In the genomic region with DNA sequence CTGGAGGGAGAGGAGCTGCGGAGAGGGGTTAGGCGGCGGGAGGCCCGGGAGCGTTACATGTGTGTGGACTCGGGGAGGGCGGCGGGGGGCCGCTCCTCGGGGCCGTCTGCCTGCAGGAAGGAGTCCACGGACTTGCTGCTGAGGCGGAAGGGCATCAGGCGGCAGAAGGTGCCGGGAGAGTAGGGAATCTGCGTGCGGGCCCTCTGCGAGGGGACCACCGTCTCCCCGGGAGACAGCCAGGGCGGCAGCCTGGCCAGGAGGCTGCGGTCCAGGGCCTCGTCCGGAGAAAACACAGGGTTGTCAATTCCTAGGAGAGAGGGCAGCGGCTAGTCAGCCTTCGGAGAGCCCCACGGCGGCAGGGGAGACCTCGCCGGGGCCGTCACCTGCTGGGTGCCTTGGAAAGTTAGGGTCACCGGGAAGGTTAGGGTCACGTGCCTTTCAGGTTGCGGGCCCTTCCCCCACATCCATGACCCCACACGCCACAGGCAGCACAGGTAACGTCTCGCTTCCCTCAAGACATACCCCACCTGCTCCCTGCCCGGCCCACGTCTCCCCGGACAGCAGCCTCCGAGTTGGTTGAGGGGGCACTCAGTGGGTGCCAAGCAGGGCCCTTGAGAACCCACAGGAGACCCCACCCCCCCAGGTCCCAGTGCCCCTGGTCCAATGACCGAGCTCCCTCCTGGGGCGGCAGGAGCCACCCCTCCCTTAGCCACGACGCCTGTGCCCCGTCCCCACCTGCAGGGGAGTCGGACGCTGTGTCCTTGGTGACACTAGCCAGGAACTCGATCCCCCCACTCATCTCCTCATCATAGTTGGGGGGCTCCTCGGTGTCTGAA, we compare ENCODE assay signal across 8 cellular contexts. TPM values are rescaled to one million over a fixed set of nuclear protein-coding genes. Genes with fewer than 3 reads are reported as not detected.
DNase-seq lines count a peak whose midpoint lies in the region; ATAC-seq lines count a peak whose summit lies in the region.

No MANE protein-coding gene starts in this region.

- H3K36me3 Mint-ChIP-seq in activated T-cell treated with anti-CD3 and anti-CD28 coated beads, Interleukin-2, amount 50 U/mL, for 72 hours (ENCODE audit: insufficient read depth in 2 of 2): peaks cover 2 to 8% of the 10 kb centered on the region in 2 donors
- peaks cover 67 to 73% of the 10 kb centered on the region in 2 donors for H3K36me3 Mint-ChIP-seq in stimulated activated naive B cell treated with anti-CD40 and anti-IgM and Interleukin-4, amounts not matched to agents 10 μg/mL and 1 μg/mL and 100 μg/mL, for 72 hours

- no peaks in the 10 kb centered on the region for H3K36me3 ChIP-seq in iPS DF 6.9 (ENCODE audit: control insufficient read depth, insufficient read depth, low read length)

- H3K4me1 ChIP-seq in iPS DF 6.9 (ENCODE audit: control insufficient read depth, insufficient read depth, low read length): peaks cover 1% of the 10 kb centered on the region; the same call in 1 of the 2 replicates

- peak overlapping the region; percentile 31; the same call in 1 of the 2 replicates for H3K4me3 ChIP-seq in iPS DF 6.9 (ENCODE audit: low read length)

- H3K27ac Mint-ChIP-seq in activated T-cell treated with anti-CD3 and anti-CD28 coated beads, Interleukin-2, amount 50 U/mL, for 72 hours: no peak overlapping the region
- H3K27ac Mint-ChIP-seq in stimulated activated naive B cell treated with anti-CD40 and anti-IgM and Interleukin-4, amounts not matched to agents 10 μg/mL and 1 μg/mL and 100 μg/mL, for 72 hours: peak overlapping the region; percentile 89

- H3K4me1 Mint-ChIP-seq in activated T-cell treated with anti-CD3 and anti-CD28 coated beads, Interleukin-2, amount 50 U/mL, for 72 hours (ENCODE audit: low read depth): peaks cover 20% of the 10 kb centered on the region
- peaks cover 40 to 73% of the 10 kb centered on the region in 2 donors for H3K4me1 Mint-ChIP-seq in stimulated activated naive B cell treated with anti-CD40 and anti-IgM and Interleukin-4, amounts not matched to agents 10 μg/mL and 1 μg/mL and 100 μg/mL, for 72 hours

- no peaks in the 10 kb centered on the region for H3K27me3 Mint-ChIP-seq in activated T-cell treated with anti-CD3 and anti-CD28 coated beads, Interleukin-2, amount 50 U/mL, for 72 hours (ENCODE audit: low read depth)
- H3K27me3 Mint-ChIP-seq in stimulated activated naive B cell treated with anti-CD40 and anti-IgM and Interleukin-4, amounts not matched to agents 10 μg/mL and 1 μg/mL and 100 μg/mL, for 72 hours: peaks cover 18 to 58% of the 10 kb centered on the region in 2 donors

- H3K4me3 Mint-ChIP-seq in activated T-cell treated with anti-CD3 and anti-CD28 coated beads, Interleukin-2, amount 50 U/mL, for 72 hours: peak overlapping the region; percentile 84 to 85
- peak overlapping the region; percentile 87 to 90 for H3K4me3 Mint-ChIP-seq in stimulated activated naive B cell treated with anti-CD40 and anti-IgM and Interleukin-4, amounts not matched to agents 10 μg/mL and 1 μg/mL and 100 μg/mL, for 72 hours

- no CpG with 5 or more reads among the region's 50 CpGs for WGBS in iPS DF 6.9 (ENCODE audit: insufficient coverage, insufficient read length)

- H3K9me3 ChIP-seq in iPS DF 6.9 (ENCODE audit: control insufficient read depth, insufficient read depth, low read length): no peaks in the 10 kb centered on the region

- ATAC-seq in activated T-cell treated with anti-CD3 and anti-CD28 coated beads, Interleukin-2, amount 50 U/mL, for 72 hours (replicated peaks in 1 of 2): no peak
- no peak for ATAC-seq in stimulated activated naive B cell treated with anti-CD40 and anti-IgM and Interleukin-4, amounts not matched to agents 10 μg/mL and 1 μg/mL and 100 μg/mL, for 72 hours (replicated peaks)

- peak; percentile 16 for DNase-seq in activated CD8-positive, alpha-beta memory T cell treated with anti-CD3 and anti-CD28 coated beads, Interleukin-2, amount 50 U/mL, for 4 hours
- no peak for DNase-seq in activated CD8-positive, alpha-beta memory T cell treated with anti-CD3 and anti-CD28 coated beads, Interleukin-2, amount 50 U/mL, for 48 hours
- DNase-seq in activated T-cell treated with anti-CD3 and anti-CD28 coated beads, Interleukin-2, amount 50 U/mL, for 72 hours: no peak
- DNase-seq in iPS DF 6.9 (ENCODE audit: low read depth, low spot score) (no peak), iPS-NIHi7 (ENCODE audit: extremely low spot score) (no peak), NCI-H2171 treated with DMSO at 0.1 percent for 48 hours (lab: John Stamatoyannopoulos, UW) (no peak), islet precursor cell (no peak)
- DNase-seq in stimulated activated naive B cell treated with anti-CD40 and anti-IgM and Interleukin-4, amounts not matched to agents 10 μg/mL and 1 μg/mL and 100 μg/mL, for 72 hours: no peak

- H3K27me3 ChIP-seq in iPS DF 6.9 (ENCODE audit: control insufficient read depth, insufficient read depth, low read length): peaks cover 37% of the 10 kb centered on the region

- H3K9me3 Mint-ChIP-seq in activated T-cell treated with anti-CD3 and anti-CD28 coated beads, Interleukin-2, amount 50 U/mL, for 72 hours: no peaks in the 10 kb centered on the region
- no peaks in the 10 kb centered on the region for H3K9me3 Mint-ChIP-seq in stimulated activated naive B cell treated with anti-CD40 and anti-IgM and Interleukin-4, amounts not matched to agents 10 μg/mL and 1 μg/mL and 100 μg/mL, for 72 hours

- no peak overlapping the region for H3K27ac ChIP-seq in iPS DF 6.9 (ENCODE audit: low read length)

RNA-seq across cellular contexts. Expression of gene EXOC3, which starts 32.1 kb away (rescaled TPM):
- 10 to 100 TPM; 60.1 to 78.2 TPM for total RNA-seq in activated T-cell treated with anti-CD3 and anti-CD28 coated beads, Interleukin-2, amount 50 U/mL, for 72 hours

RNA-seq across cellular contexts. Expression of gene SLC9A3, which starts 49.2 kb away (rescaled TPM):
- total RNA-seq in activated T-cell treated with anti-CD3 and anti-CD28 coated beads, Interleukin-2, amount 50 U/mL, for 72 hours: 1 to 10 TPM; 1.3 to 1.8 TPM
